ENCODE assay signal across 8 cellular contexts in the genomic region with DNA sequence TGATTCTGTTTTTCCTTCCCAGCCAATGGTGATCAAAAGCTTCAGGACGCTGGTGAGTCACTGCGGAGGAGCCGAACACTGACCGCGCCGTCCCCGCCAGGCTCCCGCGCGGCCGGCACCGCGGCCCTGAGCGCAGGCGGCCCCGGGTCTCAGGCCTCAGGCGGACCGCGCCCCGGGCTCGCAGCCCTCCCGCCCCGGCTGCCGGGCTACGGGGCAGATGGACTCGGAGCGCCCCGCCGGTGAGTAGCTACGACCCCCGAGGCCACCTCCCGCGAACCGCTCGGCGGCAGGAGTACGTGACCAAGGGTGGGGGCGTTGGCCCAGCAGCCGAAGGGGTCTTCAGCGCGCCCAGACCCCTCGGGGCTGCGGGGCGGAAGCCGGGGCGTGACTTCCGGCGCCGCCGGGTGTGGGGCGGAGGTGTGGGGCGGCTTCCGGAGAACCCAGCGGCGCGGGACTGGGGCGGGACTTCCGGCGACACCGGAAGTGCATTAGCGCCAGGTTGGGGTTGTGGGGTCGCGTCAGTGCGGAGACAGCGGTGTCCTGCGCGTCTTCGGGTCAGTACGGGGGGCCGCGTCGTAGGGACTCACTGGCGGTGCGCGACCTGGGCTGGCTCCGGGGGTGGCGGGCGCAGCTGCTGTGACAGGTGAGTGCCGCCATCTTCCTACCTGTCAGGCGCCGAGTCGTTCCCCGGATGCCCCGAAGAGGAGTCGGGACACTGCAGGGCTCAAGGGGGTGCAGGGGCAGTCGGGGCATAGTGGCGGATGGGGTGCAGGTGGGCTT. TPM values are rescaled to one million over a fixed set of nuclear protein-coding genes. Genes with fewer than 3 reads are reported as not detected.
DNase-seq lines count a peak whose midpoint lies in the region; ATAC-seq, FAIRE-seq and TF ChIP-seq lines count a peak whose summit lies in the region.

A gene with protein sequence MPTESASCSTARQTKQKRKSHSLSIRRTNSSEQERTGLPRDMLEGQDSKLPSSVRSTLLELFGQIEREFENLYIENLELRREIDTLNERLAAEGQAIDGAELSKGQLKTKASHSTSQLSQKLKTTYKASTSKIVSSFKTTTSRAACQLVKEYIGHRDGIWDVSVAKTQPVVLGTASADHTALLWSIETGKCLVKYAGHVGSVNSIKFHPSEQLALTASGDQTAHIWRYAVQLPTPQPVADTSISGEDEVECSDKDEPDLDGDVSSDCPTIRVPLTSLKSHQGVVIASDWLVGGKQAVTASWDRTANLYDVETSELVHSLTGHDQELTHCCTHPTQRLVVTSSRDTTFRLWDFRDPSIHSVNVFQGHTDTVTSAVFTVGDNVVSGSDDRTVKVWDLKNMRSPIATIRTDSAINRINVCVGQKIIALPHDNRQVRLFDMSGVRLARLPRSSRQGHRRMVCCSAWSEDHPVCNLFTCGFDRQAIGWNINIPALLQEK (plus strand): TSS at position 60 of the 780 bp plus-strand sequence. CDS start 15,771 bp downstream, outside the sequence.

- H3K4me3 ChIP-seq in GM08714 (ENCODE audit: low read length), result peak within 1 kb of the TSS; percentile 76
- peak within 1 kb of the TSS; percentile 98 for H3K4me3 ChIP-seq in Loucy (ENCODE audit: low read length, poor library complexity, severe bottlenecking)
- peak within 1 kb of the TSS; percentile 64 for H3K4me3 ChIP-seq in cardiac muscle cell
- H3K4me3 ChIP-seq in trophoblast cell (ENCODE audit: low read depth, low read length), result peak within 1 kb of the TSS; percentile 100
- peak within 1 kb of the TSS; percentile 77 to 94 (median 87) for H3K4me3 ChIP-seq in tibial nerve

- peak within 1 kb of the TSS; percentile 94 for H3K27ac ChIP-seq in cardiac muscle cell
- H3K27ac ChIP-seq in trophoblast cell (ENCODE audit: low read depth, low read length), result peak within 1 kb of the TSS; percentile 86
- H3K27ac ChIP-seq in tibial nerve, result peak within 1 kb of the TSS; percentile 91 to 99 (median 96)

- no peaks in the 10 kb centered on the region for H3K9me3 Mint-ChIP-seq in activated naive CD8-positive, alpha-beta T cell treated with anti-CD3 and anti-CD28 coated beads, Interleukin-2, amount 10 ng/mL, durations not matched to agents 7 days and 5 days

- peaks cover 68% of the 10 kb centered on the region for H3K4me1 ChIP-seq in Loucy (ENCODE audit: insufficient read depth, low read length, poor library complexity, severe bottlenecking)
- H3K4me1 ChIP-seq in cardiac muscle cell (ENCODE audit: low read depth), result peaks cover 19% of the 10 kb centered on the region
- peaks cover 3% of the 10 kb centered on the region in 2 experiments for H3K4me1 ChIP-seq in trophoblast cell (ENCODE audit: control insufficient read depth in 1 of 2, insufficient read depth in 2 of 2, low read length in 2 of 2)
- H3K4me1 ChIP-seq in tibial nerve, result peaks cover 0 to 72% (median 24%) of the 10 kb centered on the region in 4 donors

- POLR2A ChIA-PET in activated naive CD8-positive, alpha-beta T cell treated with anti-CD3 and anti-CD28 coated beads, Interleukin-2, amount 10 ng/mL, durations not matched to agents 7 days and 5 days (lab: Charles Lee), result interaction anchor here (1.3 to 2.4 kb wide), 6 partner anchors 8 to 125 kb away, joined by 4 to 15 read pairs (median 6); a partner anchor contains a TSS

- peaks cover 100% of the 10 kb centered on the region for H3K79me2 ChIP-seq in Loucy (ENCODE audit: insufficient read depth, low read length)
- peaks cover 15% of the 10 kb centered on the region for H3K79me2 ChIP-seq in trophoblast cell (ENCODE audit: control insufficient read depth, insufficient read depth, low read length, poor library complexity)

- H2AFZ ChIP-seq in Loucy (ENCODE audit: low read length) (peak within 1 kb of the TSS; percentile 85), trophoblast cell (ENCODE audit: insufficient read depth, low read length, poor library complexity) (peak within 1 kb of the TSS; percentile 88)

- FAIRE-seq in H54 (lab: Jason Lieb, UNC), result no peak

- H3F3A ChIP-seq in Loucy (ENCODE audit: low read depth), result no peaks in the 10 kb centered on the region; the same call in 1 of the 2 replicates

- H3K4me2 ChIP-seq in Loucy (ENCODE audit: low read depth, low read length, poor library complexity, severe bottlenecking), result peak within 1 kb of the TSS; percentile 98
- peak within 1 kb of the TSS; percentile 82 for H3K4me2 ChIP-seq in trophoblast cell (ENCODE audit: low read length)

- H3K9ac ChIP-seq in Loucy (ENCODE audit: low read depth, low read length, poor library complexity, severe bottlenecking) (peak within 1 kb of the TSS; percentile 83), trophoblast cell (ENCODE audit: low read length) (peak within 1 kb of the TSS; percentile 94)

- peak within 1 kb of the TSS; percentile 98 for H3K4me3 Mint-ChIP-seq in activated naive CD8-positive, alpha-beta T cell treated with anti-CD3 and anti-CD28 coated beads, Interleukin-2, amount 10 ng/mL, durations not matched to agents 7 days and 5 days

- peaks cover 58% of the 10 kb centered on the region for H3K4me1 Mint-ChIP-seq in activated naive CD8-positive, alpha-beta T cell treated with anti-CD3 and anti-CD28 coated beads, Interleukin-2, amount 10 ng/mL, durations not matched to agents 7 days and 5 days

- peak within 1 kb of the TSS; percentile 92 for H4K8ac ChIP-seq in trophoblast cell (ENCODE audit: low read depth, low read length)

- H3K4ac ChIP-seq in trophoblast cell (ENCODE audit: low read depth, low read length), result peak within 1 kb of the TSS; percentile 82

- H4K12ac ChIP-seq in trophoblast cell (ENCODE audit: low read depth, low read length), result peak within 1 kb of the TSS; percentile 82

- H3K36me3 Mint-ChIP-seq in activated naive CD8-positive, alpha-beta T cell treated with anti-CD3 and anti-CD28 coated beads, Interleukin-2, amount 10 ng/mL, durations not matched to agents 7 days and 5 days, result peaks cover 26% of the 10 kb centered on the region

- H3K23ac ChIP-seq in trophoblast cell (ENCODE audit: low read length), result no peak within 1 kb of the TSS

- H3K79me1 ChIP-seq in trophoblast cell (ENCODE audit: low read length), result peaks cover 13% of the 10 kb centered on the region

- peak; percentile 68 to 91 for TF ChIP-seq EP300 in tibial nerve (IDR thresholded peaks at IDR 0.05)

- H3K9me2 ChIP-seq in Loucy (replicated peaks; ENCODE audit: low read depth, low read length), result no peaks in the 10 kb centered on the region

- peak; percentile 89 for ATAC-seq in activated naive CD8-positive, alpha-beta T cell treated with anti-CD3 and anti-CD28 coated beads, Interleukin-2, amount 10 ng/mL, durations not matched to agents 7 days and 5 days (ENCODE audit: low read depth)

- no peaks in the 10 kb centered on the region for H3K27me3 Mint-ChIP-seq in activated naive CD8-positive, alpha-beta T cell treated with anti-CD3 and anti-CD28 coated beads, Interleukin-2, amount 10 ng/mL, durations not matched to agents 7 days and 5 days

- peaks cover 52% of the 10 kb centered on the region for H4K20me1 ChIP-seq in Loucy (ENCODE audit: insufficient read depth, low read length, poor library complexity, severe bottlenecking)

- WGBS in trophoblast cell (ENCODE audit: extremely low coverage, insufficient coverage, insufficient read length), result no CpG with 5 or more reads among the region's 87 CpGs
- 0 to 2% methylated on average over 9 to 44 of the region's 87 CpGs for WGBS in tibial nerve, 2 donors

- DNase-seq in H54 (ENCODE audit: insufficient read length, low spot score) (peak; percentile 75), SW 1271 (lab: John Stamatoyannopoulos, UW) (peak; percentile 31 to 59), cardiac muscle cell (ENCODE audit: low read depth in 1 of 2, low spot score in 1 of 2) (peak; percentile 87 to 88), trophoblast cell (peak; percentile 86 to 88), tibial nerve (ENCODE audit: low spot score in 2 of 2) (peak; percentile 64 to 77)
- peak; percentile 93 for DNase-seq in activated naive CD8-positive, alpha-beta T cell treated with anti-CD3 and anti-CD28 coated beads, Interleukin-2, amount 10 ng/mL, durations not matched to agents 7 days and 5 days

- TF ChIP-seq CTCF in Loucy (conservative IDR thresholded peaks at IDR 0.05; ENCODE audit: low read length) (no peak), cardiac muscle cell (IDR thresholded peaks at IDR 0.05; ENCODE audit: low read depth, low read length) (no peak), tibial nerve (IDR thresholded peaks at IDR 0.05) (peak in 1 of 5 experiments; percentile 29)

- H3K27me3 ChIP-seq in Loucy (ENCODE audit: insufficient read depth, low read length, poor library complexity, severe bottlenecking) (no peaks in the 10 kb centered on the region), cardiac muscle cell (no peaks in the 10 kb centered on the region), trophoblast cell (ENCODE audit: insufficient read depth, low read length) (no peaks in the 10 kb centered on the region), tibial nerve (no peaks in the 10 kb centered on the region)

- no peaks in the 10 kb centered on the region for H3K36me3 ChIP-seq in Loucy (ENCODE audit: insufficient read depth, low read length)
- no peaks in the 10 kb centered on the region for H3K36me3 ChIP-seq in cardiac muscle cell
- peaks cover 2 to 10% of the 10 kb centered on the region in 2 experiments for H3K36me3 ChIP-seq in trophoblast cell (ENCODE audit: control insufficient read depth in 1 of 2, insufficient read depth in 2 of 2, low read length in 2 of 2)
- peaks cover 0 to 23% (median 0%) of the 10 kb centered on the region in 3 donors for H3K36me3 ChIP-seq in tibial nerve

- no peaks in the 10 kb centered on the region for H3K9me3 ChIP-seq in Loucy (ENCODE audit: insufficient read depth, low read depth, low read length)
- H3K9me3 ChIP-seq in cardiac muscle cell (ENCODE audit: low read depth), result no peaks in the 10 kb centered on the region
- peaks cover 2% of the 10 kb centered on the region for H3K9me3 ChIP-seq in trophoblast cell (ENCODE audit: insufficient read depth, low read depth, low read length)
- no peaks in the 10 kb centered on the region for H3K9me3 ChIP-seq in tibial nerve

- H2BK12ac ChIP-seq in trophoblast cell (ENCODE audit: low read length), result no peak within 1 kb of the TSS

- H3K14ac ChIP-seq in trophoblast cell (ENCODE audit: low read length), result peak within 1 kb of the TSS; percentile 96

- TF ChIP-seq POLR2A in H54 (IDR thresholded peaks at IDR 0.05; ENCODE audit: low read depth, low read length), result peak; percentile 63
- TF ChIP-seq POLR2A in tibial nerve (IDR thresholded peaks at IDR 0.05), result peak; percentile 49 to 73

- H4K91ac ChIP-seq in trophoblast cell (ENCODE audit: low read depth, low read length), result peak within 1 kb of the TSS; percentile 93

- H2BK5ac ChIP-seq in trophoblast cell (ENCODE audit: low read depth, low read length, poor library complexity), result peak within 1 kb of the TSS; percentile 95

- peak within 1 kb of the TSS; percentile 79 for H2BK120ac ChIP-seq in trophoblast cell (ENCODE audit: insufficient read depth, low read length, poor library complexity)

- peak within 1 kb of the TSS; percentile 66 for H2AK5ac ChIP-seq in trophoblast cell (ENCODE audit: low read length)

- H3K18ac ChIP-seq in trophoblast cell (ENCODE audit: low read length), result peak within 1 kb of the TSS; percentile 97

- H3K27ac Mint-ChIP-seq in activated naive CD8-positive, alpha-beta T cell treated with anti-CD3 and anti-CD28 coated beads, Interleukin-2, amount 10 ng/mL, durations not matched to agents 7 days and 5 days, result peak within 1 kb of the TSS; percentile 95

RNA-seq across cellular contexts. Expression of the gene that starts here (rescaled TPM):
- 10 to 100 TPM; 30.4 to 34.4 TPM for total RNA-seq in activated naive CD8-positive, alpha-beta T cell treated with anti-CD3 and anti-CD28 coated beads, Interleukin-2, amount 10 ng/mL, durations not matched to agents 7 days and 5 days
- total RNA-seq in cardiac muscle cell (13.0 and 14.6 TPM in 2 replicates), tibial nerve (10 to 100 TPM in 3 of 4 donors, 1 to 10 TPM in 1; 9.6 to 14.4 (median 12.9) TPM)
- 15.7 and 16.7 TPM in 2 replicates for polyA plus RNA-seq in cardiac muscle cell
- polyA plus RNA-seq in trophoblast cell (2013), result 11.1 and 11.3 TPM in 2 replicates

Comparison
In these comparisons a context has a peak if more than half of its experiments do, and no peak if none do; other contexts are left out.
1. Peak in every context shown above with its lines: DNase-seq, ATAC-seq, H3K4me3 ChIP-seq and H3K27ac ChIP-seq.